ENCODE assay signal across 25 cellular contexts in genomic region chr6:148653138-148653776, GRCh38.
DNase-seq lines count a peak whose midpoint lies in the region; ATAC-seq, FAIRE-seq and TF ChIP-seq lines count a peak whose summit lies in the region.
"Had no signal": no experiment of that assay in that cellular context is flagged by ENCODE, and none has a peak within 500 bp of the region (broad histone marks: within the 10 kb centered on the region; RNA-seq: fewer than 3 reads in every experiment).

No MANE protein-coding gene starts in this region.

- H3K4me1 Mint-ChIP-seq in stimulated activated effector memory CD8-positive, alpha-beta T cell treated with anti-CD3 and anti-CD28 coated beads, Interleukin-12 subunit alpha, Interleukin-12 subunit beta, amount 100 ng/mL, for 72 hours, result no peaks in the 10 kb centered on the region
- H3K4me1 Mint-ChIP-seq in activated CD8-positive, alpha-beta T cell treated with anti-CD3 and anti-CD28 coated beads for 36 hours (ENCODE audit: low read depth), result no peaks in the 10 kb centered on the region
- H3K4me1 Mint-ChIP-seq: endodermal cell, T-helper 17 cell, WTC11 had no signal

- ATAC-seq in stimulated activated effector memory CD8-positive, alpha-beta T cell treated with anti-CD3 and anti-CD28 coated beads, Interleukin-12 subunit alpha, Interleukin-12 subunit beta, amount 100 ng/mL, for 72 hours, result no peak
- no peak for ATAC-seq in activated CD8-positive, alpha-beta T cell treated with anti-CD3 and anti-CD28 coated beads for 36 hours
- ATAC-seq: activated CD8-positive, alpha-beta T cell treated with anti-CD3 and anti-CD28 coated beads, Interleukin-2, amount 10 ng/mL, durations not matched to agents 7 days and 5 days; heart right ventricle; naive thymus-derived CD4-positive, alpha-beta T cell; sciatic nerve; stimulated activated naive CD8-positive, alpha-beta T cell treated with anti-CD3 and anti-CD28 coated beads, Interleukin-15, Interleukin-2, amounts not matched to agents 100 U/mL and 50 U/mL, for 24 hours; T-helper 17 cell; WTC11 had no signal

- peaks cover 10% of the 10 kb centered on the region for H3K27me3 Mint-ChIP-seq in activated CD8-positive, alpha-beta T cell treated with anti-CD3 and anti-CD28 coated beads for 36 hours

- H3K27ac Mint-ChIP-seq in stimulated activated effector memory CD8-positive, alpha-beta T cell treated with anti-CD3 and anti-CD28 coated beads, Interleukin-12 subunit alpha, Interleukin-12 subunit beta, amount 100 ng/mL, for 72 hours, result no peak overlapping the region
- H3K27ac Mint-ChIP-seq in activated CD8-positive, alpha-beta T cell treated with anti-CD3 and anti-CD28 coated beads for 36 hours, result no peak overlapping the region
- H3K27ac Mint-ChIP-seq: activated CD8-positive, alpha-beta T cell treated with anti-CD3 and anti-CD28 coated beads, Interleukin-2, amount 10 ng/mL, durations not matched to agents 7 days and 5 days; activated T-cell treated with anti-CD3 and anti-CD28 coated beads, Interleukin-2, amount 50 U/mL, for 24 hours; endodermal cell; naive thymus-derived CD4-positive, alpha-beta T cell; T-helper 17 cell; WTC11 had no signal

- no peaks in the 10 kb centered on the region for H3K36me3 Mint-ChIP-seq in stimulated activated effector memory CD8-positive, alpha-beta T cell treated with anti-CD3 and anti-CD28 coated beads, Interleukin-12 subunit alpha, Interleukin-12 subunit beta, amount 100 ng/mL, for 72 hours
- no peaks in the 10 kb centered on the region for H3K36me3 Mint-ChIP-seq in activated CD8-positive, alpha-beta T cell treated with anti-CD3 and anti-CD28 coated beads for 36 hours (ENCODE audit: low read depth)

- TF ChIP-seq CTCF in activated CD8-positive, alpha-beta T cell treated with anti-CD3 and anti-CD28 coated beads for 36 hours (IDR thresholded peaks at IDR 0.05), result no peak

- peaks cover 7% of the 10 kb centered on the region for H3K9me3 Mint-ChIP-seq in stimulated activated effector memory CD8-positive, alpha-beta T cell treated with anti-CD3 and anti-CD28 coated beads, Interleukin-12 subunit alpha, Interleukin-12 subunit beta, amount 100 ng/mL, for 72 hours
- peaks cover 7% of the 10 kb centered on the region for H3K9me3 Mint-ChIP-seq in activated CD8-positive, alpha-beta T cell treated with anti-CD3 and anti-CD28 coated beads for 36 hours

- intact Hi-C loops in activated CD8-positive, alpha-beta T cell treated with anti-CD3 and anti-CD28 coated beads for 36 hours (cut with micrococcal nuclease), result no loop called here

- DNase-seq in A172 (ENCODE audit: low spot score) (peak; percentile 5), DMS114 treated with DMSO at 0.1 percent for 48 hours (lab: John Stamatoyannopoulos, UW; ENCODE audit: unreplicated experiment) (peak; percentile 0), NAMALWA (ENCODE audit: low spot score) (peak; percentile 34), mesenteric fat pad (ENCODE audit: low spot score) (no peak), NCI-H2227 (lab: John Stamatoyannopoulos, UW; ENCODE audit: unreplicated experiment) (no peak)
- DNase-seq in stimulated activated effector memory CD8-positive, alpha-beta T cell treated with anti-CD3 and anti-CD28 coated beads, Interleukin-12 subunit alpha, Interleukin-12 subunit beta, amount 100 ng/mL, for 72 hours (ENCODE audit: low spot score in 2 of 2), result no peak
- no peak for DNase-seq in activated CD8-positive, alpha-beta T cell treated with anti-CD3 and anti-CD28 coated beads for 36 hours
- DNase-seq: activated CD8-positive, alpha-beta T cell treated with anti-CD3 and anti-CD28 coated beads, Interleukin-2, amount 10 ng/mL, durations not matched to agents 7 days and 5 days; activated naive CD4-positive, alpha-beta T cell treated with anti-CD3 and anti-CD28 coated beads, Interleukin-2, amount 50 U/mL, for 16 hours; activated T-cell treated with anti-CD3 and anti-CD28 coated beads, Interleukin-2, amount 50 U/mL, for 24 hours; endodermal cell; GF-D8; heart right ventricle; naive thymus-derived CD4-positive, alpha-beta T cell; NCI-H1930; NCI-H526; ovary; stimulated activated naive CD8-positive, alpha-beta T cell treated with anti-CD3 and anti-CD28 coated beads, Interleukin-15, Interleukin-2, amounts not matched to agents 100 U/mL and 50 U/mL, for 24 hours; T-helper 17 cell had no signal

- no peak overlapping the region for H3K4me3 Mint-ChIP-seq in stimulated activated effector memory CD8-positive, alpha-beta T cell treated with anti-CD3 and anti-CD28 coated beads, Interleukin-12 subunit alpha, Interleukin-12 subunit beta, amount 100 ng/mL, for 72 hours
- H3K4me3 Mint-ChIP-seq in activated CD8-positive, alpha-beta T cell treated with anti-CD3 and anti-CD28 coated beads for 36 hours, result no peak overlapping the region
- H3K4me3 Mint-ChIP-seq: activated CD8-positive, alpha-beta T cell treated with anti-CD3 and anti-CD28 coated beads, Interleukin-2, amount 10 ng/mL, durations not matched to agents 7 days and 5 days; activated T-cell treated with anti-CD3 and anti-CD28 coated beads, Interleukin-2, amount 50 U/mL, for 24 hours; endodermal cell; naive thymus-derived CD4-positive, alpha-beta T cell; T-helper 17 cell; WTC11 had no signal

- CTCF ChIA-PET in activated CD8-positive, alpha-beta T cell treated with anti-CD3 and anti-CD28 coated beads for 36 hours (lab: Charles Lee), result no interaction called here

- POLR2A ChIA-PET in activated CD8-positive, alpha-beta T cell treated with anti-CD3 and anti-CD28 coated beads for 36 hours (lab: Charles Lee), result no interaction called here

- FAIRE-seq in colon (lab: Jason Lieb, UNC), result peak; percentile 31
- FAIRE-seq: GM19239, H54, islet of Langerhans had no signal

Comparison
In these comparisons a context has a peak if more than half of its experiments do, and no peak if none do; other contexts are left out.
1. DNase-seq: peak in A172 (single experiment), DMS114 treated with DMSO at 0.1 percent for 48 hours (single experiment) and NAMALWA (single experiment); none in stimulated activated effector memory CD8-positive, alpha-beta T cell treated with anti-CD3 and anti-CD28 coated beads, Interleukin-12 subunit alpha, Interleukin-12 subunit beta, amount 100 ng/mL, for 72 hours (0 of 2), mesenteric fat pad (single experiment), activated CD8-positive, alpha-beta T cell treated with anti-CD3 and anti-CD28 coated beads for 36 hours (single experiment) and NCI-H2227 (single experiment).